Comparison of ENCODE assay signal across 21 cellular contexts in genomic region chr16:14616280-14616679, GRCh38.
"Had no signal": no experiment of that assay in that cellular context is flagged by ENCODE, and none has a peak within 500 bp of the region (broad histone marks: within the 10 kb centered on the region; RNA-seq: fewer than 3 reads in every experiment).

No MANE protein-coding gene starts in this region.

- H3K9me2 ChIP-seq: SK-N-SH had no signal

- ATAC-seq: HepG2, Panc1 had no signal

- DNase-seq: IMR-90, Karpas-422, KG1, MM.1S, NCI-H1092 treated with DMSO at 0.1 percent for 48 hours, NCI-H1436, NCI-H187, NCI-H2029, NCI-H2081 treated with DMSO at 0.1 percent for 48 hours, NCI-H2171, NCI-H226, NCI-H446, NCI-H510A, NCI-H524 treated with DMSO at 0.1 percent for 48 hours, NCI-H69, NCI-H774, SHP77, SK-N-SH had no signal

- H3K27ac ChIP-seq: RWPE1 had no signal

- H3K4me2 ChIP-seq: SK-N-SH had no signal

- H3K9me3 ChIP-seq: SK-N-SH had no signal
